ENCODE assay signal across 28 cellular contexts in genomic region chr13:106371024-106371423, GRCh38.
"Had no signal": no experiment of that assay in that cellular context is flagged by ENCODE, and none has a peak within 500 bp of the region (broad histone marks: within the 10 kb centered on the region; RNA-seq: fewer than 3 reads in every experiment).

No MANE protein-coding gene starts in this region.

- H3K27ac ChIP-seq: colonic mucosa, coronary artery, dorsolateral prefrontal cortex, epithelial cell of prostate, esophagus muscularis mucosa, esophagus squamous epithelium, foreskin keratinocyte, gastrocnemius medialis, gastroesophageal sphincter, heart left ventricle, heart right ventricle had no signal

- H3K9me3 Mint-ChIP-seq: dendritic cell treated with granulocyte-macrophage colony-stimulating factor and Interleukin-4, amounts not matched to agents 40 ng/mL and 50 ng/mL, for 4 days; endodermal cell had no signal

- H3K36me3 ChIP-seq: colonic mucosa, esophagus muscularis mucosa, esophagus squamous epithelium, gastrocnemius medialis, gastroesophageal sphincter, heart left ventricle, heart right ventricle had no signal

- H3K9me3 ChIP-seq: colonic mucosa, esophagus muscularis mucosa, esophagus squamous epithelium, gastrocnemius medialis, gastroesophageal sphincter, heart left ventricle, heart right ventricle had no signal

- H3K4me1 ChIP-seq: colonic mucosa, gastrocnemius medialis had no signal

- ATAC-seq: effector memory CD8-positive, alpha-beta T cell; esophagus mucosa; foreskin keratinocyte; gastrocnemius medialis; gastroesophageal sphincter; heart left ventricle; heart right ventricle had no signal

- H3K27me3 ChIP-seq: colonic mucosa, dorsolateral prefrontal cortex, esophagus muscularis mucosa, esophagus squamous epithelium, foreskin keratinocyte, gastroesophageal sphincter, heart left ventricle, heart right ventricle had no signal

- H3K4me3 ChIP-seq: colonic mucosa, coronary artery, dorsolateral prefrontal cortex, esophagus muscularis mucosa, esophagus squamous epithelium, gastrocnemius medialis, gastroesophageal sphincter, heart left ventricle, heart right ventricle had no signal

- DNase-seq: colonic mucosa; cortex of kidney; dermis blood vessel endothelial cell; dorsolateral prefrontal cortex; effector CD4-positive, alpha-beta T cell; effector CD8-positive, alpha-beta T cell; effector memory CD4-positive, alpha-beta T cell; effector memory CD8-positive, alpha-beta T cell; endodermal cell; erythroblast; esophagus squamous epithelium; foreskin fibroblast; foreskin keratinocyte; foreskin melanocyte; gastrocnemius medialis; glutamatergic neuron; heart left ventricle; heart right ventricle had no signal

- H3K27me3 Mint-ChIP-seq: effector memory CD8-positive, alpha-beta T cell had no signal

- H3K27ac Mint-ChIP-seq: dendritic cell treated with granulocyte-macrophage colony-stimulating factor and Interleukin-4, amounts not matched to agents 40 ng/mL and 50 ng/mL, for 4 days; effector memory CD8-positive, alpha-beta T cell; endodermal cell had no signal

- FAIRE-seq: colon, endometrium, endothelial cell of umbilical vein, frontal cortex had no signal

- H3K4me3 Mint-ChIP-seq: dendritic cell treated with granulocyte-macrophage colony-stimulating factor and Interleukin-4, amounts not matched to agents 40 ng/mL and 50 ng/mL, for 4 days; effector memory CD8-positive, alpha-beta T cell; endodermal cell had no signal
